In the genomic region with DNA sequence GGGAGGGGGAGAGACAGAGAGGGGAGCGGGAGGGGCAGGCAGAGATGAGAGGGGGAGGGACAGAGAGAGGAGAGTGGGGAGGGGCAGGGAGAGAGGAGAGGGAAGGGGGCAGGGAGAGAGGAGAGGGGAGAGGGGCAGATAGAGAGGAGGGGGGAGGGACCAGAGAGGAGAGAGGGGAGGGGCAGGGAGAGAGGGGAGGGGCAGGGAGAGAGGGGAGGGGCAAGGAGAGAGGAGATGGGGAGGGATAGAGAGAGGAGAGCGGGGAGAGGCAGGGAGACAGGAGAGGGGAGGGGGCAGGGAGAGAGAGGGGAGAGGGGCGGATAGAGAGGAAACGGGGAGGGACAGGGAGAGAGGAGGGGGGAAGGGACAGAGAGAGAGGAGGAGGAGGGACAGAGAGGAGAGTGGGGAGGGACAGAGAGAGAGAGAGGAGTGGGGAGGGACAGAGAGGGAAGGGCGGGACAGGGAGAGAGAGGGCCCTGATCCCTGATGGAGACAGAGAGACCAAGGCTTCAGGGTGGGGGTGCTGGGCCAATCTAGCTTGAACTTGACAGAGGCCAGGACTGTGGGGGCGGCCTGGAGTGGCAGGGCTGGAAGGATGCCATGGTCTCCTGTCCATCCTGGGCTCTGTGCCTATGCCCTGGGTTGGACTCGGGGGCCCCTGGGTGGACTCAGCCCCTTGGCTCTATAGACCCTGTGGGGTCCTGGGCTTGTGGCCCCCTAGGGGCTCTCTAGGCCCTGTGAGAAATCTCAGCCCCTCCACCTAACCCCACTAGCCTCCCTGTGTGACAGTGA, we compare ENCODE assay signal across 26 cellular contexts. TPM values are rescaled to one million over a fixed set of nuclear protein-coding genes. Genes with fewer than 3 reads are reported as not detected.
DNase-seq lines count a peak whose midpoint lies in the region; ATAC-seq, FAIRE-seq and TF ChIP-seq lines count a peak whose summit lies in the region.
"Had no signal": no experiment of that assay in that cellular context is flagged by ENCODE, and none has a peak within 500 bp of the region (broad histone marks: within the 10 kb centered on the region; RNA-seq: fewer than 3 reads in every experiment).

No MANE protein-coding gene starts in this region.

- TF ChIP-seq CTCF in A549 (IDR thresholded peaks at IDR 0.05) (no peak), endodermal cell (conservative IDR thresholded peaks at IDR 0.05) (no peak)

- H3K27ac ChIP-seq in A549 (no peak overlapping the region), endodermal cell (ENCODE audit: low read depth, low read length) (peak overlapping the region; percentile 64)
- H3K27ac ChIP-seq: heart right ventricle, lower lobe of right lung, ovary, tibial artery had no signal

- H3K27ac Mint-ChIP-seq in endodermal cell, result no peak overlapping the region
- no peak overlapping the region for H3K27ac Mint-ChIP-seq in T-helper 2 cell treated with Interferon-gamma antibody and Interleukin-4, amounts not matched to agents 5 μg/mL and 100 μg/mL, for 36 hours
- H3K27ac Mint-ChIP-seq: activated naive CD8-positive, alpha-beta T cell; activated T-helper 1 cell treated with anti-CD3 and anti-CD28 coated beads, Interleukin-12 subunit alpha, Interleukin-12 subunit beta, Interleukin-2, Interleukin-4 antibody, amounts not matched to agents 30 ng/mL and 10 ng/mL and 1 ng/mL, durations not matched to agents 14 hours and 24 hours and 36 hours; CD8-positive, alpha-beta T cell; stimulated activated naive B cell treated with anti-CD40 and anti-IgM and Interleukin-4, amounts not matched to agents 10 μg/mL and 1 μg/mL and 100 μg/mL, for 72 hours had no signal

- TF ChIP-seq POLR2A in A549 (IDR thresholded peaks at IDR 0.05; ENCODE audit: low read length), result no peak

- H3K9me3 Mint-ChIP-seq in endodermal cell, result no peaks in the 10 kb centered on the region
- no peaks in the 10 kb centered on the region for H3K9me3 Mint-ChIP-seq in T-helper 2 cell treated with Interferon-gamma antibody and Interleukin-4, amounts not matched to agents 5 μg/mL and 100 μg/mL, for 36 hours
- H3K9me3 Mint-ChIP-seq: activated T-helper 1 cell treated with anti-CD3 and anti-CD28 coated beads, Interleukin-12 subunit alpha, Interleukin-12 subunit beta, Interleukin-2, Interleukin-4 antibody, amounts not matched to agents 30 ng/mL and 10 ng/mL and 1 ng/mL, durations not matched to agents 14 hours and 24 hours and 36 hours; CD8-positive, alpha-beta T cell; stimulated activated naive B cell treated with anti-CD40 and anti-IgM and Interleukin-4, amounts not matched to agents 10 μg/mL and 1 μg/mL and 100 μg/mL, for 72 hours had no signal

- CTCF ChIA-PET in A549 (lab: Yijun Ruan, JAX), result interaction anchor here (0.7 to 1.7 kb wide), 2 partner anchors 15 to 18 kb away, joined by 3 read pairs; no protein-coding TSS in a partner anchor

- no peak for TF ChIP-seq RAD21 in A549 (conservative IDR thresholded peaks at IDR 0.05 in 1 of 2, IDR thresholded peaks at IDR 0.05 in 1 of 2)

- H3K27me3 Mint-ChIP-seq in endodermal cell (ENCODE audit: insufficient read depth), result peaks cover 3% of the 10 kb centered on the region
- no peaks in the 10 kb centered on the region for H3K27me3 Mint-ChIP-seq in T-helper 2 cell treated with Interferon-gamma antibody and Interleukin-4, amounts not matched to agents 5 μg/mL and 100 μg/mL, for 36 hours (ENCODE audit: low read depth)
- H3K27me3 Mint-ChIP-seq: activated naive CD8-positive, alpha-beta T cell had no signal

- H3K9ac ChIP-seq in endodermal cell (ENCODE audit: extremely low read depth, low read length, poor library complexity, severe bottlenecking), result no peak overlapping the region

- H3K27me3 ChIP-seq in H7 (ENCODE audit: control insufficient read depth, insufficient read depth, low read length) (peaks cover 2% of the 10 kb centered on the region; the same call in 1 of the 2 replicates), endodermal cell (ENCODE audit: control insufficient read depth, insufficient read depth, low read length, poor library complexity, severe bottlenecking) (no peaks in the 10 kb centered on the region)
- H3K27me3 ChIP-seq: ovary had no signal

- peak; percentile 33 to 55; a peak in 3 of 6 replicates for ATAC-seq in A549
- ATAC-seq: activated CD4-positive, CD25-positive, alpha-beta regulatory T cell treated with anti-CD3 and anti-CD28 coated beads, Interleukin-2, amount 50 U/mL, for 24 hours; CD8-positive, alpha-beta T cell; heart right ventricle; lower lobe of right lung had no signal

- FAIRE-seq in A549 (lab: Jason Lieb, UNC), result no peak
- FAIRE-seq: colon, endometrium had no signal

- H3K4me1 Mint-ChIP-seq in endodermal cell, result peaks cover 8% of the 10 kb centered on the region
- H3K4me1 Mint-ChIP-seq in T-helper 2 cell treated with Interferon-gamma antibody and Interleukin-4, amounts not matched to agents 5 μg/mL and 100 μg/mL, for 36 hours (ENCODE audit: low read depth), result no peaks in the 10 kb centered on the region
- H3K4me1 Mint-ChIP-seq: stimulated activated naive B cell treated with anti-CD40 and anti-IgM and Interleukin-4, amounts not matched to agents 10 μg/mL and 1 μg/mL and 100 μg/mL, for 72 hours had no signal

- H3K4me1 ChIP-seq in A549, result no peaks in the 10 kb centered on the region
- H3K4me1 ChIP-seq in endodermal cell (ENCODE audit: control insufficient read depth, insufficient read depth, low read length), result no peaks in the 10 kb centered on the region
- H3K4me1 ChIP-seq: heart right ventricle, lower lobe of right lung, tibial artery had no signal

- H3K4me2 ChIP-seq in A549, result no peak overlapping the region

- H3K4me3 ChIP-seq in A549 (no peak overlapping the region), H7 (ENCODE audit: insufficient read depth, low read depth, low read length) (no peak overlapping the region), endodermal cell (ENCODE audit: low read length) (no peak overlapping the region)
- H3K4me3 ChIP-seq: heart right ventricle, lower lobe of right lung, ovary, tibial artery had no signal

- H3K9me3 ChIP-seq in A549 (no peaks in the 10 kb centered on the region), endodermal cell (ENCODE audit: control insufficient read depth, low read length) (no peaks in the 10 kb centered on the region)
- H3K9me3 ChIP-seq: heart right ventricle, lower lobe of right lung, ovary, tibial artery had no signal

- POLR2A ChIA-PET in A549 (lab: Yijun Ruan, JAX), result no interaction called here

- no peaks in the 10 kb centered on the region for H3K36me3 Mint-ChIP-seq in endodermal cell (ENCODE audit: low read depth)
- no peaks in the 10 kb centered on the region for H3K36me3 Mint-ChIP-seq in T-helper 2 cell treated with Interferon-gamma antibody and Interleukin-4, amounts not matched to agents 5 μg/mL and 100 μg/mL, for 36 hours (ENCODE audit: low read depth)
- H3K36me3 Mint-ChIP-seq: activated naive CD8-positive, alpha-beta T cell; CD8-positive, alpha-beta T cell; stimulated activated naive B cell treated with anti-CD40 and anti-IgM and Interleukin-4, amounts not matched to agents 10 μg/mL and 1 μg/mL and 100 μg/mL, for 72 hours had no signal

- H3K36me3 ChIP-seq in H7 (replicated peaks; ENCODE audit: control insufficient read depth, insufficient read depth, low read length), result no peaks in the 10 kb centered on the region
- no peaks in the 10 kb centered on the region for H3K36me3 ChIP-seq in endodermal cell (ENCODE audit: control insufficient read depth, insufficient read depth, low read length)
- H3K36me3 ChIP-seq: heart right ventricle, lower lobe of right lung, ovary, tibial artery had no signal

- 100% methylated on average over 1 of the region's 7 CpGs for WGBS in A549 (ENCODE audit: missing lambda C conversion rate)
- 86 to 88% methylated on average over 4 to 7 of the region's 7 CpGs for WGBS in endodermal cell (ENCODE audit: insufficient coverage in 1 of 2, insufficient read length in 1 of 2), 2 experiments

- no peak for TF ChIP-seq EP300 in A549 (IDR thresholded peaks at IDR 0.05)

- DNase-seq in A549 (ENCODE audit: low read depth in 1 of 2, low spot score in 1 of 2), result peak in 1 of 2 experiments; percentile 10
- DNase-seq in H7, result peak; percentile 65
- peak; percentile 92 for DNase-seq in NCI-H82 (lab: John Stamatoyannopoulos, UW)
- no peak for DNase-seq in endodermal cell
- no peak for DNase-seq in middle frontal gyrus (ENCODE audit: extremely low spot score, low spot score)
- DNase-seq in SIG-M5 treated with dmso at 0.1 percent for 504 hours (lab: John Stamatoyannopoulos, UW; ENCODE audit: unreplicated experiment), result no peak
- no peak for DNase-seq in T-helper 2 cell treated with Interferon-gamma antibody and Interleukin-4, amounts not matched to agents 5 μg/mL and 100 μg/mL, for 36 hours (ENCODE audit: low spot score)
- no peak for DNase-seq in kidney tubule cell (ENCODE audit: low spot score)
- DNase-seq: CD8-positive, alpha-beta T cell; GOT3; lower lobe of right lung; NCI-H187 treated with DMSO at 0.1 percent for 48 hours; ovary; SIG-M5; stimulated activated naive B cell treated with anti-CD40 and anti-IgM and Interleukin-4, amounts not matched to agents 10 μg/mL and 1 μg/mL and 100 μg/mL, for 72 hours; tibial artery had no signal

- no peak overlapping the region for H3K4me3 Mint-ChIP-seq in endodermal cell
- no peak overlapping the region for H3K4me3 Mint-ChIP-seq in T-helper 2 cell treated with Interferon-gamma antibody and Interleukin-4, amounts not matched to agents 5 μg/mL and 100 μg/mL, for 36 hours
- H3K4me3 Mint-ChIP-seq: activated naive CD8-positive, alpha-beta T cell; activated T-helper 1 cell treated with anti-CD3 and anti-CD28 coated beads, Interleukin-12 subunit alpha, Interleukin-12 subunit beta, Interleukin-2, Interleukin-4 antibody, amounts not matched to agents 30 ng/mL and 10 ng/mL and 1 ng/mL, durations not matched to agents 14 hours and 24 hours and 36 hours; CD8-positive, alpha-beta T cell; stimulated activated naive B cell treated with anti-CD40 and anti-IgM and Interleukin-4, amounts not matched to agents 10 μg/mL and 1 μg/mL and 100 μg/mL, for 72 hours had no signal

TF ChIP-seq in A549, 52 proteins besides CTCF, POLR2A, EP300 and RAD21 (continues in another document):
- TF ChIP-seq NFE2L2 (conservative IDR thresholded peaks at IDR 0.05; ENCODE audit: low read length) (no peak), ESRRA (IDR thresholded peaks at IDR 0.05; ENCODE audit: borderline replicate concordance, low read length) (no peak), RARB (CRISPR knock-in tag; IDR thresholded peaks at IDR 0.05) (no peak), CHD2 (IDR thresholded peaks at IDR 0.05; ENCODE audit: low read length, partially characterized antibody) (no peak), CHD4 (IDR thresholded peaks at IDR 0.05; ENCODE audit: borderline replicate concordance) (no peak), POLR2AphosphoS2 (conservative IDR thresholded peaks at IDR 0.05; ENCODE audit: low read length) (no peak), FOXS1 (CRISPR knock-in tag; IDR thresholded peaks at IDR 0.05) (no peak)

RNA-seq across cellular contexts. Expression of a gene that starts 43.6 kb away (rescaled TPM):
- polyA plus RNA-seq in A549 (2011; rRNA removed) (not detected in 2 replicates), A549 (2017; fragmentation: RNase III; extraction: RNeasy Plus Mini Kit Qiagen cat#74134 plus additional on column Dnase treatment) (not detected in 3 replicates)
- polyA plus RNA-seq in A549 (2012; cell fraction: cytosol; rRNA removed), result not detected in 2 replicates
- not detected in 2 replicates for polyA plus RNA-seq in A549 (2012; cell fraction: nucleus; rRNA removed)
- polyA minus RNA-seq in A549 (2011; rRNA and poly(A)+ RNA removed), result not detected in 2 replicates
- 0.22 and 0.55 TPM in 2 replicates for total RNA-seq in H7 (2014; rRNA removed; shearing (Covaris generic))
- total RNA-seq in endodermal cell, result not detected
- not detected for polyA plus RNA-seq in endodermal cell (2013, experiment 1 of 2)
- polyA plus RNA-seq in endodermal cell (2013, experiment 2 of 2), result not detected
- total RNA-seq: activated CD8-positive, alpha-beta memory T cell treated with anti-CD3 and anti-CD28 coated beads for 36 hours; activated T-helper 1 cell treated with anti-CD3 and anti-CD28 coated beads, Interleukin-12 subunit alpha, Interleukin-12 subunit beta, Interleukin-2, Interleukin-4 antibody, amounts not matched to agents 30 ng/mL and 10 ng/mL and 1 ng/mL, durations not matched to agents 14 hours and 24 hours and 36 hours; CD8-positive, alpha-beta T cell; heart right ventricle; lower lobe of right lung; MCF 10A; ovary; sciatic nerve; T-helper 2 cell treated with Interferon-gamma antibody and Interleukin-4, amounts not matched to agents 100 ng/mL and 5 ng/mL, for 36 hours had no signal
- polyA plus RNA-seq: heart right ventricle had no signal

Comparison
In these comparisons a context has a peak if more than half of its experiments do, and no peak if none do; other contexts are left out.
1. DNase-seq: peak in H7 (single experiment) and NCI-H82 (single experiment); none in endodermal cell (single experiment), middle frontal gyrus (single experiment), SIG-M5 treated with dmso at 0.1 percent for 504 hours (single experiment), T-helper 2 cell treated with Interferon-gamma antibody and Interleukin-4, amounts not matched to agents 5 μg/mL and 100 μg/mL, for 36 hours (single experiment) and kidney tubule cell (single experiment).